Comparison of ENCODE assay signal across 11 cellular contexts in genomic region chr12:53694746-53695145, GRCh38. TPM values are rescaled to one million over a fixed set of nuclear protein-coding genes. Genes with fewer than 3 reads are reported as not detected.
DNase-seq lines count a peak whose midpoint lies in the region; ATAC-seq, FAIRE-seq and TF ChIP-seq lines count a peak whose summit lies in the region.
"Had no signal": no experiment of that assay in that cellular context is flagged by ENCODE, and none has a peak within 500 bp of the region (broad histone marks: within the 10 kb centered on the region; RNA-seq: fewer than 3 reads in every experiment).

No MANE protein-coding gene starts in this region.

- H3K9me1 ChIP-seq in endothelial cell of umbilical vein (replicated peaks; ENCODE audit: control insufficient read depth, extremely low read depth, insufficient read depth, low read length) = no peaks in the 10 kb centered on the region

- H3K4me1 ChIP-seq in ES-I3 (ENCODE audit: insufficient read depth, low read length) = no peaks in the 10 kb centered on the region; the same call in 1 of the 2 replicates
- H3K4me1 ChIP-seq in PC-9 (replicated peaks; ENCODE audit: insufficient read depth) = peaks cover 10% of the 10 kb centered on the region; the same call in 1 of the 2 replicates
- H3K4me1 ChIP-seq in endothelial cell of umbilical vein (ENCODE audit: control insufficient read depth, extremely low read depth, insufficient read depth, low read length) = peaks cover 8% of the 10 kb centered on the region
- peaks cover 0 to 18% (median 0%) of the 10 kb centered on the region in 4 donors for H3K4me1 ChIP-seq in right lobe of liver

- POLR2A ChIA-PET in PC-9 (lab: Charles Lee; ENCODE audit: unreplicated experiment) (interaction anchor here (0.7 kb wide), 1 partner anchor 314 kb away, joined by 8 read pairs; the partner anchor contains the start of gene HOXC8), endothelial cell of umbilical vein (lab: Charles Lee) (no interaction called here)

- FAIRE-seq in endothelial cell of umbilical vein (lab: Jason Lieb, UNC) = no peak
- FAIRE-seq: endometrium, GM12878 had no signal

- peak overlapping the region; percentile 59; the same call in 1 of the 2 replicates for H3K9ac ChIP-seq in ES-I3 (ENCODE audit: low read depth, low read length)
- no peak overlapping the region for H3K9ac ChIP-seq in endothelial cell of umbilical vein (replicated peaks; ENCODE audit: extremely low read depth, insufficient read depth, low read length)

- H3K27me3 ChIP-seq in PC-9 (ENCODE audit: insufficient read depth, low read depth) (no peaks in the 10 kb centered on the region), endothelial cell of umbilical vein (ENCODE audit: control insufficient read depth in 2 of 2, insufficient read depth in 2 of 2, low read length in 2 of 2) (peaks cover 27 to 46% of the 10 kb centered on the region in 2 experiments), right lobe of liver (peaks cover 0 to 15% of the 10 kb centered on the region in 2 donors)

- H2AFZ ChIP-seq in PC-9 = peak overlapping the region; percentile 44; the same call in 1 of the 2 replicates
- peak overlapping the region; percentile 73 for H2AFZ ChIP-seq in endothelial cell of umbilical vein (ENCODE audit: low read depth, low read length)

- intact Hi-C loops in PC-9 (cut with micrococcal nuclease; ENCODE audit: unreplicated experiment) = loop anchor here (5.0 kb wide), 1 partner anchor 498 kb away; no protein-coding TSS in a partner anchor
- intact Hi-C loops in endothelial cell of umbilical vein (cut with micrococcal nuclease) = no loop called here
- intact Hi-C loops in right lobe of liver (cut with DNase I) = no loop called here

- H3K4me3 Mint-ChIP-seq in neural crest cell = peak overlapping the region; percentile 74

- H3K36me3 ChIP-seq in ES-I3 (ENCODE audit: insufficient read depth, low read length) (no peaks in the 10 kb centered on the region), PC-9 (ENCODE audit: low read depth) (no peaks in the 10 kb centered on the region), endothelial cell of umbilical vein (ENCODE audit: control insufficient read depth in 2 of 2, extremely low read depth in 1 of 2, insufficient read depth in 2 of 2, low read length in 2 of 2) (no peaks in the 10 kb centered on the region), right lobe of liver (no peaks in the 10 kb centered on the region)

- H3K9me2 ChIP-seq in PC-9 (ENCODE audit: insufficient read depth) = no peaks in the 10 kb centered on the region

- H3F3A ChIP-seq in PC-9 (ENCODE audit: insufficient read depth, low read depth) = 0 out of 2 replicates have a peak, but pooled peaks cover 4% of the 10 kb centered on the region

- dilution Hi-C loops in endothelial cell of umbilical vein (cut with MboI; ENCODE audit: extremely low pct_ligation_motif_present, low sequenced_read_pairs) = no loop called here

- H3K4me1 Mint-ChIP-seq in neural crest cell = peaks cover 23% of the 10 kb centered on the region

- CTCF ChIA-PET in PC-9 (lab: Charles Lee) (interaction anchor here (0.6 to 0.7 kb wide), 2 partner anchors 12 to 586 kb away, joined by 3 to 9 read pairs; partner anchors contain the start of gene HNRNPA1), endothelial cell of umbilical vein (lab: Charles Lee) (interaction anchor here (0.8 to 20.3 kb wide), 4 partner anchors 18 to 154 kb away, joined by 3 to 719 read pairs (median 4); partner anchors contain the start of gene ATP5MC2)

- H3K4me3 ChIP-seq in PC-9 = no peak overlapping the region; the same call in 1 of the 2 replicates
- H3K4me3 ChIP-seq in endothelial cell of umbilical vein (replicated peaks in 1 of 3; ENCODE audit: insufficient read depth in 1 of 3, low read depth in 1 of 3, low read length in 3 of 3) = no peak overlapping the region
- no peak overlapping the region for H3K4me3 ChIP-seq in right lobe of liver
- H3K4me3 ChIP-seq: GM12878 had no signal

- TF ChIP-seq POLR2A in endothelial cell of umbilical vein (IDR thresholded peaks at IDR 0.05; ENCODE audit: low read depth, low read length) = no peak
- no peak for TF ChIP-seq POLR2A in right lobe of liver (IDR thresholded peaks at IDR 0.05)

- 24% methylated on average over 10 of the region's 16 CpGs for WGBS in right lobe of liver (ENCODE audit: insufficient coverage, low coverage, low lambda C conversion rate, missing lambda C conversion rate)

- H3K79me2 ChIP-seq in PC-9 (ENCODE audit: low read depth) (no peaks in the 10 kb centered on the region), endothelial cell of umbilical vein (ENCODE audit: control insufficient read depth, insufficient read depth, low read length) (no peaks in the 10 kb centered on the region)

- H3K4me2 ChIP-seq in PC-9 (peak overlapping the region; percentile 71), endothelial cell of umbilical vein (ENCODE audit: insufficient read depth, low read length) (peak overlapping the region; percentile 30)

- no peaks in the 10 kb centered on the region for H3K36me3 Mint-ChIP-seq in neural crest cell (ENCODE audit: low read depth)

- BruUV-seq in PC-9 (replicated peaks; lab: Mats Ljungman, UMichigan) (no TSS peak), endothelial cell of umbilical vein (replicated peaks; lab: Mats Ljungman, UMichigan) (no TSS peak)

- no peak overlapping the region for H3K27ac Mint-ChIP-seq in neural crest cell (ENCODE audit: unreplicated experiment)

- ATAC-seq in right lobe of liver = no peak

- H3K27me3 Mint-ChIP-seq in neural crest cell (ENCODE audit: low read depth) = peaks cover 77% of the 10 kb centered on the region

- peaks cover 2% of the 10 kb centered on the region for H3K9me3 Mint-ChIP-seq in neural crest cell

- H4K20me1 ChIP-seq in PC-9 (ENCODE audit: insufficient read depth) (no peaks in the 10 kb centered on the region), endothelial cell of umbilical vein (replicated peaks; ENCODE audit: control insufficient read depth, extremely low read depth, insufficient read depth, low read length) (no peaks in the 10 kb centered on the region)

- DNase-seq in PC-9 = no peak
- DNase-seq in endothelial cell of umbilical vein (ENCODE audit: low read depth, low spot score) = no peak
- DNase-seq in neural crest cell (ENCODE audit: low read depth, low spot score) = no peak
- DNase-seq in right lobe of liver = no peak
- DNase-seq in stimulated activated CD4-positive, alpha-beta T cell treated with anti-CD3 and anti-CD28 coated beads, Interleukin-4, amount 100 ng/mL, for 4 hours = no peak
- no peak for DNase-seq in HCEC 1CT
- no peak for DNase-seq in AG08395 (ENCODE audit: low spot score)
- DNase-seq: SHP77 had no signal

- TF ChIP-seq CTCF in PC-9 (conservative IDR thresholded peaks at IDR 0.05) = no peak
- no peak for TF ChIP-seq CTCF in endothelial cell of umbilical vein (IDR thresholded peaks at IDR 0.05; ENCODE audit: extremely low read depth in 1 of 2, insufficient read depth in 1 of 2, low read depth in 1 of 2, low read length in 2 of 2)
- no peak for TF ChIP-seq CTCF in neural crest cell (conservative IDR thresholded peaks at IDR 0.05)
- no peak for TF ChIP-seq CTCF in right lobe of liver (IDR thresholded peaks at IDR 0.05)

- H3K9me3 ChIP-seq in ES-I3 (ENCODE audit: control insufficient read depth, insufficient read depth, low read length) = no peaks in the 10 kb centered on the region
- H3K9me3 ChIP-seq in PC-9 (ENCODE audit: insufficient read depth, low read depth) = no peaks in the 10 kb centered on the region
- H3K9me3 ChIP-seq in endothelial cell of umbilical vein (replicated peaks; ENCODE audit: control insufficient read depth, insufficient read depth, low read length) = no peaks in the 10 kb centered on the region
- H3K9me3 ChIP-seq in right lobe of liver = no peaks in the 10 kb centered on the region

- no peak overlapping the region for H3K27ac ChIP-seq in PC-9
- H3K27ac ChIP-seq in endothelial cell of umbilical vein (ENCODE audit: insufficient read depth, low read depth, low read length) = no peak overlapping the region
- H3K27ac ChIP-seq in right lobe of liver = no peak overlapping the region

TF ChIP-seq in endothelial cell of umbilical vein, 7 proteins besides CTCF, POLR2A, EP300 and RAD21 (continues in another document):
- no peak for TF ChIP-seq MYC (IDR thresholded peaks at IDR 0.05; ENCODE audit: low read depth, low read length)

RNA-seq across cellular contexts. Expression of gene ATP5MC2, which starts 18.9 kb away (rescaled TPM):
- total RNA-seq in PC-9 (2021) (270 and 280 TPM in 2 replicates), endothelial cell of umbilical vein (375 and 402 TPM in 2 replicates), neural crest cell (596 and 603 TPM in 2 replicates), right lobe of liver (100 to 1,000 TPM; 122 to 160 (median 135) TPM)
- 820 and 971 TPM in 2 replicates for polyA plus RNA-seq in endothelial cell of umbilical vein
- polyA plus RNA-seq in endothelial cell of umbilical vein (2011; cell fraction: cytosol; rRNA removed) = 532 and 616 TPM in 2 replicates
- polyA plus RNA-seq in endothelial cell of umbilical vein (2011; cell fraction: nucleus; rRNA removed) = 178 and 218 TPM in 2 replicates
- 505 and 689 TPM in 2 replicates for polyA plus RNA-seq in endothelial cell of umbilical vein (2012)
- polyA minus RNA-seq in endothelial cell of umbilical vein = 1,130 and 1,205 TPM in 2 replicates
- polyA minus RNA-seq in endothelial cell of umbilical vein (2011; cell fraction: cytosol; rRNA and poly(A)+ RNA removed) = 471 TPM
- 100 and 119 TPM in 2 replicates for polyA minus RNA-seq in endothelial cell of umbilical vein (2011; cell fraction: nucleus; rRNA and poly(A)+ RNA removed)

RNA-seq across cellular contexts. Expression of gene CALCOCO1, which starts 32.5 kb away (rescaled TPM):
- 67.4 and 88.9 TPM in 2 replicates for total RNA-seq in PC-9 (2021)
- total RNA-seq in endothelial cell of umbilical vein = 61.8 and 70.9 TPM in 2 replicates
- 135 and 146 TPM in 2 replicates for polyA plus RNA-seq in endothelial cell of umbilical vein
- polyA plus RNA-seq in endothelial cell of umbilical vein (2011; cell fraction: cytosol; rRNA removed) = 59.0 and 74.5 TPM in 2 replicates
- polyA plus RNA-seq in endothelial cell of umbilical vein (2011; cell fraction: nucleus; rRNA removed) = 435 and 521 TPM in 2 replicates
- 63.7 and 64.1 TPM in 2 replicates for polyA plus RNA-seq in endothelial cell of umbilical vein (2012)
- polyA minus RNA-seq in endothelial cell of umbilical vein = 102 and 136 TPM in 2 replicates
- polyA minus RNA-seq in endothelial cell of umbilical vein (2011; cell fraction: cytosol; rRNA and poly(A)+ RNA removed) = 8.0 TPM
- 79.0 and 96.8 TPM in 2 replicates for polyA minus RNA-seq in endothelial cell of umbilical vein (2011; cell fraction: nucleus; rRNA and poly(A)+ RNA removed)
- 32.0 and 34.0 TPM in 2 replicates for total RNA-seq in neural crest cell
- total RNA-seq in right lobe of liver = 10 to 100 TPM; 25.4 to 53.7 (median 34.2) TPM

RNA-seq across cellular contexts. Expression of gene CISTR, which starts 57.0 kb away (rescaled TPM):
- total RNA-seq in PC-9 (2021) (not detected in 2 replicates), endothelial cell of umbilical vein (not detected in 2 replicates), neural crest cell (0.61 TPM in 1 of 2 replicates, not detected in the other), right lobe of liver (not detected)
- polyA plus RNA-seq in endothelial cell of umbilical vein = not detected in 2 replicates
- polyA plus RNA-seq in endothelial cell of umbilical vein (2011; cell fraction: cytosol; rRNA removed) = not detected in 2 replicates
- polyA plus RNA-seq in endothelial cell of umbilical vein (2011; cell fraction: nucleus; rRNA removed) = not detected in 2 replicates
- polyA plus RNA-seq in endothelial cell of umbilical vein (2012) = not detected in 2 replicates
- not detected in 2 replicates for polyA minus RNA-seq in endothelial cell of umbilical vein
- not detected for polyA minus RNA-seq in endothelial cell of umbilical vein (2011; cell fraction: cytosol; rRNA and poly(A)+ RNA removed)
- polyA minus RNA-seq in endothelial cell of umbilical vein (2011; cell fraction: nucleus; rRNA and poly(A)+ RNA removed) = not detected in 2 replicates
- total RNA-seq: GM12878 had no signal
